ENCODE assay signal across 8 cellular contexts in the genomic region with DNA sequence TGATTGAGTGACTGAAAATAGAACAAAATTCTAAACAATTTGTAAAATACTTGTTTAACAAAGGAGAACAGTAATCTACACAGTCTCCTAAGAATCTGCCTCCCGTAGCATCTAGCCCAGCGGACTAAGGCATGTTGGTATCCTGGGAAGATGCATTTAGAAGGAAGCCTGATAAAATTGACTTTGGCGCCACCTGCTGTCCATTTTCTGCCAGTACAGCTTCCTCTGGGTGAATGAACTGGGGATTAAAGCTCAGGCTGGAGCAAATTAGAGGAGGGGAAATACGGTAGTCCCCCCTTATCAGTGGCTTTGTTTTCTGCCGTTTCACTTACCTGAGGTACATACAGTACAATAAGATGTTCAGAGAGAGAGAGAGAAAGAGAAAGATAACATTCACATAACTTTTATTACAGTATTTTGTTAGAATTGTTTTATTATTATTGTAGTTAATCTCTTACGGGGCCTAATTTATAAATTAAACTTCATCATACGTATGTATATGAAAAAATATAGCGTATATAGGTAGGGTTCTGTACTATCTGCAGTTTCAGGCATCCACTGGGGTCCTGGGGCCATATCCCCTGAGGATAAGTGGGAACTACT.
A peak's percentile ranks its signal among the peaks of the same experiment; 100 is the strongest.
DNase-seq lines count a peak whose midpoint lies in the region; TF ChIP-seq lines count a peak whose summit lies in the region.

No MANE protein-coding gene starts in this region.

- peak; percentile 80 for TF ChIP-seq CTCF in GM12874 (IDR thresholded peaks at IDR 0.05; ENCODE audit: insufficient read depth, low read depth, low read length)
- TF ChIP-seq CTCF in testis (IDR thresholded peaks at IDR 0.05), result peak; percentile 91 to 95 (median 91)

- H3K4me1 ChIP-seq in neuronal stem cell (ENCODE audit: control insufficient read depth in 2 of 2, insufficient read depth in 1 of 2, low read depth in 1 of 2, low read length in 2 of 2) (no peaks in the 10 kb centered on the region), testis (no peaks in the 10 kb centered on the region)

- H3K14ac ChIP-seq in neuronal stem cell (ENCODE audit: low read length), result no peak overlapping the region

- no peak overlapping the region for H2AFZ ChIP-seq in neuronal stem cell (ENCODE audit: low read length)

- no peak overlapping the region for H3K23ac ChIP-seq in neuronal stem cell (ENCODE audit: low read depth, low read length, poor library complexity)

- H3K27me3 ChIP-seq in neuronal stem cell (ENCODE audit: control insufficient read depth in 3 of 3, insufficient read depth in 3 of 3, low read depth in 1 of 3, low read length in 3 of 3) (peaks cover 0 to 9% (median 0%) of the 10 kb centered on the region in 3 experiments), testis (no peaks in the 10 kb centered on the region)

- no peak overlapping the region for H3K4me2 ChIP-seq in neuronal stem cell (ENCODE audit: insufficient read depth, low read length, poor library complexity, severe bottlenecking)

- H3K9ac ChIP-seq in neuronal stem cell (ENCODE audit: low read depth, low read length, poor library complexity), result no peak overlapping the region

- H3K9me3 ChIP-seq in neuronal stem cell (replicated peaks in 1 of 2; ENCODE audit: control insufficient read depth in 2 of 2, insufficient read depth in 1 of 2, low read depth in 1 of 2, low read length in 2 of 2) (no peaks in the 10 kb centered on the region), testis (no peaks in the 10 kb centered on the region)

- no peaks in the 10 kb centered on the region for H3K79me1 ChIP-seq in neuronal stem cell (ENCODE audit: low read depth, low read length)

- H3K27ac ChIP-seq in neuronal stem cell (replicated peaks; ENCODE audit: low read length) (no peak overlapping the region), testis (no peak overlapping the region)

- H2BK12ac ChIP-seq in neuronal stem cell (ENCODE audit: low read length), result no peak overlapping the region

- H3K36me3 ChIP-seq in neuronal stem cell (replicated peaks in 1 of 2; ENCODE audit: control insufficient read depth in 2 of 2, insufficient read depth in 2 of 2, low read length in 2 of 2) (no peaks in the 10 kb centered on the region), testis (ENCODE audit: low read depth, missing control alignments) (no peaks in the 10 kb centered on the region)

- no peak for TF ChIP-seq POLR2A in testis (IDR thresholded peaks at IDR 0.05)

- no peak overlapping the region for H3K4me3 ChIP-seq in neuronal stem cell (ENCODE audit: low read length in 2 of 2)
- H3K4me3 ChIP-seq in testis, result no peak overlapping the region

- no peak overlapping the region for H2BK120ac ChIP-seq in neuronal stem cell (ENCODE audit: low read depth, low read length)

- WGBS in neuronal stem cell (ENCODE audit: extremely low coverage in 2 of 2, insufficient read length in 2 of 2, insufficient replicate concordance in 1 of 2), 2 donors, result no CpG with 5 or more reads among the region's 8 CpGs
- 14 to 19% methylated on average over 8 of the region's 8 CpGs for WGBS in testis, 2 donors

- no peak overlapping the region for H4K8ac ChIP-seq in neuronal stem cell (ENCODE audit: low read depth, low read length)

- no peak overlapping the region for H3K4ac ChIP-seq in neuronal stem cell (ENCODE audit: low read length)

- no peak overlapping the region for H3K18ac ChIP-seq in neuronal stem cell (ENCODE audit: low read length)

- H4K91ac ChIP-seq in neuronal stem cell (ENCODE audit: low read depth, low read length, poor library complexity), result no peak overlapping the region

- peak; percentile 75 for DNase-seq in A172 (ENCODE audit: low spot score)
- DNase-seq in HT-29 (ENCODE audit: low spot score), result peak; percentile 95
- peak; percentile 64 for DNase-seq in RKO (ENCODE audit: low spot score)
- peak; percentile 40 for DNase-seq in activated T-helper 1 cell treated with Interleukin-2 at 50 U/mL for 16 hours (ENCODE audit: low read depth)
- peak; percentile 45 for DNase-seq in fibroblast of the conjunctiva (ENCODE audit: low read depth)
- DNase-seq in neuronal stem cell (ENCODE audit: low spot score), result peak; percentile 85
- peak; percentile 90 for DNase-seq in testis

- intact Hi-C loops in testis (cut with DNase I; ENCODE audit: low total_unique reads), result no loop called here

- H2BK15ac ChIP-seq in neuronal stem cell (ENCODE audit: low read length), result no peak overlapping the region

- H2AK5ac ChIP-seq in neuronal stem cell (ENCODE audit: low read depth, low read length), result no peak overlapping the region

- H2BK5ac ChIP-seq in neuronal stem cell (ENCODE audit: low read length), result no peak overlapping the region

Comparison
In these comparisons a context has a peak if more than half of its experiments do, and no peak if none do; other contexts are left out.
1. DNase-seq: peak in every context shown above with its lines; median percentile 95 in HT-29; 90 in testis; 85 in neuronal stem cell; 75 in A172; 64 in RKO; 45 in fibroblast of the conjunctiva; 40 in activated T-helper 1 cell treated with Interleukin-2 at 50 U/mL for 16 hours.